ENCODE assay signal across 1 cellular context in the genomic region with DNA sequence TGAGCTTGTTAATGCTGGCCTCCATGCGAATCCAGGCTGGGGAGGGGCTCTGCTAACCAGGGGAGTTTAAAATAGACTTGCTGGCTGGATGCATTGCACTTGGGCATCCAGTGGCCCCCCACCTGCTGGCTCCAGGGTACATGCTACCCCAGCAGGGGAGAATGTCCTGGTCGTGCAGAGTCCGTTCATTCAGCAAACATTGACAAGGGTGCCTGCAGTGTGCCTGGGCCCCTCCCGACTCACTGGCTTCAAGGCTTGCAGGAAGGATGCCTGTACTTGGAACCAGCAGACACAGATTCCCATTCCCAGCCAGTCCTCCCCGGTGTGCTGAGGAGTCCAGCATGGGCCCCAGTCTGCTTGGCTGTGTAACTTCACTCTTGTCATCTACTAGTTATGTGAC.
TF ChIP-seq lines count a peak whose summit lies in the region.

No MANE protein-coding gene starts in this region.

TF ChIP-seq in GM23338, 12 proteins besides CTCF, POLR2A, EP300 and RAD21 (continued from another document):
- TF ChIP-seq, protein P1, sequence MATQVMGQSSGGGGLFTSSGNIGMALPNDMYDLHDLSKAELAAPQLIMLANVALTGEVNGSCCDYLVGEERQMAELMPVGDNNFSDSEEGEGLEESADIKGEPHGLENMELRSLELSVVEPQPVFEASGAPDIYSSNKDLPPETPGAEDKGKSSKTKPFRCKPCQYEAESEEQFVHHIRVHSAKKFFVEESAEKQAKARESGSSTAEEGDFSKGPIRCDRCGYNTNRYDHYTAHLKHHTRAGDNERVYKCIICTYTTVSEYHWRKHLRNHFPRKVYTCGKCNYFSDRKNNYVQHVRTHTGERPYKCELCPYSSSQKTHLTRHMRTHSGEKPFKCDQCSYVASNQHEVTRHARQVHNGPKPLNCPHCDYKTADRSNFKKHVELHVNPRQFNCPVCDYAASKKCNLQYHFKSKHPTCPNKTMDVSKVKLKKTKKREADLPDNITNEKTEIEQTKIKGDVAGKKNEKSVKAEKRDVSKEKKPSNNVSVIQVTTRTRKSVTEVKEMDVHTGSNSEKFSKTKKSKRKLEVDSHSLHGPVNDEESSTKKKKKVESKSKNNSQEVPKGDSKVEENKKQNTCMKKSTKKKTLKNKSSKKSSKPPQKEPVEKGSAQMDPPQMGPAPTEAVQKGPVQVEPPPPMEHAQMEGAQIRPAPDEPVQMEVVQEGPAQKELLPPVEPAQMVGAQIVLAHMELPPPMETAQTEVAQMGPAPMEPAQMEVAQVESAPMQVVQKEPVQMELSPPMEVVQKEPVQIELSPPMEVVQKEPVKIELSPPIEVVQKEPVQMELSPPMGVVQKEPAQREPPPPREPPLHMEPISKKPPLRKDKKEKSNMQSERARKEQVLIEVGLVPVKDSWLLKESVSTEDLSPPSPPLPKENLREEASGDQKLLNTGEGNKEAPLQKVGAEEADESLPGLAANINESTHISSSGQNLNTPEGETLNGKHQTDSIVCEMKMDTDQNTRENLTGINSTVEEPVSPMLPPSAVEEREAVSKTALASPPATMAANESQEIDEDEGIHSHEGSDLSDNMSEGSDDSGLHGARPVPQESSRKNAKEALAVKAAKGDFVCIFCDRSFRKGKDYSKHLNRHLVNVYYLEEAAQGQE (IDR thresholded peaks at IDR 0.05; ENCODE audit: unreplicated experiment): no peak
- TF ChIP-seq EZH2phosphoT487 (IDR thresholded peaks at IDR 0.05; ENCODE audit: unreplicated experiment) (no peak), EZH2 (IDR thresholded peaks at IDR 0.05; ENCODE audit: low read depth, unreplicated experiment) (no peak)
